ENCODE assay signal across 8 cellular contexts in the genomic region with DNA sequence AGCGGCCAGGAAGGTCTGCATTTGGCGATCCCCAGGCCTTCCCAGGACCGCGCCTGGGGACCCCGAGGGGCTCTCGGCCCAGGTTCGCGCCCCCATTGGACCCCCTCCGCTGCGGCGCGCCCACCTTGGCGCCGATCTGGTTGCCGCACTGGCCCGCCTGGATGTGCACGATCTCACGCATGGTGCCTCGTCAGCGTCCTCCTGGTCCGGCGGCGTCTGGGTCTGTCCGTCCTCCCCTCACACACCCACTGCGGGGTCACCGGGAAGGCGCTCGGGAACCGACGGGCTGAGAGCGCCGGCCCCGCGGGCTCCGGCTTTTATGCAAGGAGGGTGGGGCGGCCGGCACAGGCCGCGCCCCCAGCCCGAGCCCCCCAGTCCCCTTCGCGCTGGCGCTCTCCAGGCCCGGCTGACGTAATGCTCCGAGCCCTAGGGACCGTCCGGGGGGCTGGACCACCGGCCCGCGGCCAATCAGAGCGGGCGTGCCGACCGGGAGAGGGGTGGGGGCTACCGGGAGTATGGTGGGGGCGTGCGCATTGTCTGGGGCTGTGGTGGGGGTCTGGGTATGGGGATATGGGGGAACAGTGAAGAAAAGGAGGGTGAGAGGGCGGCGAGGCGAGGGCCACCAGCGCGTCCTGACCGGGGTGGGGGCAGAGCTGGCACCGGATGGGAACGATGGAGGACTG. TPM values are rescaled to one million over a fixed set of nuclear protein-coding genes. Genes with fewer than 3 reads are reported as not detected.
DNase-seq lines count a peak whose midpoint lies in the region; ATAC-seq, FAIRE-seq and TF ChIP-seq lines count a peak whose summit lies in the region.

Gene TUBB2B, minus strand, starts transcription at position 291 of the 683 bp plus-strand sequence. Its CDS starts 110 bp downstream, at position 181.

- H3K4me3 ChIP-seq in astrocyte of the cerebellum (ENCODE audit: low read depth, low read length) (peak within 1 kb of the TSS; percentile 47), small intestine (ENCODE audit: low read depth in 1 of 2, low read length in 2 of 2) (peak within 1 kb of the TSS; percentile 26 to 37)

- peaks cover 46% of the 10 kb centered on the region for H3K4me1 Mint-ChIP-seq in activated naive CD4-positive, alpha-beta T cell treated with anti-CD3 and anti-CD28 coated beads, Interleukin-2, amount 50 U/mL, for 24 hours

- no peaks in the 10 kb centered on the region for H3K9me3 ChIP-seq in small intestine (ENCODE audit: control insufficient read depth, low read depth)

- WGBS in small intestine, 3 donors = 1% methylated on average over 59 to 66 of the region's 66 CpGs

- no peak for DNase-seq in activated naive CD4-positive, alpha-beta T cell treated with anti-CD3 and anti-CD28 coated beads, Interleukin-2, amount 50 U/mL, for 16 hours
- DNase-seq in NCI-H2171 treated with DMSO at 0.1 percent for 48 hours (lab: John Stamatoyannopoulos, UW) (peak; percentile 94), astrocyte of the cerebellum (ENCODE audit: low read depth) (no peak), iPS-NIHi11 (ENCODE audit: low spot score) (peak; percentile 94), small intestine (no peak)

- no peak for ATAC-seq in HG02763 (IDR thresholded peaks at IDR 0.05; ENCODE audit: unreplicated experiment)
- ATAC-seq in GM21723 (IDR thresholded peaks at IDR 0.05; ENCODE audit: unreplicated experiment) = no peak

- FAIRE-seq in small intestine (lab: Jason Lieb, UNC) = no peak

- in situ Hi-C loops in astrocyte of the cerebellum (cut with HindIII; ENCODE audit: low sequenced_read_pairs) = no loop called here

- peaks cover 6 to 16% of the 10 kb centered on the region in 2 donors for H3K4me1 ChIP-seq in small intestine (ENCODE audit: control insufficient read depth in 2 of 2, insufficient read depth in 1 of 2, low read depth in 1 of 2, low read length in 1 of 2)

- no peaks in the 10 kb centered on the region for H3K9me3 Mint-ChIP-seq in activated naive CD4-positive, alpha-beta T cell treated with anti-CD3 and anti-CD28 coated beads, Interleukin-2, amount 50 U/mL, for 24 hours

- H3K27me3 ChIP-seq in small intestine (ENCODE audit: control insufficient read depth in 2 of 2, insufficient read depth in 2 of 2, low read length in 2 of 2) = peaks cover 6 to 47% of the 10 kb centered on the region in 2 donors

- H3K36me3 ChIP-seq in small intestine (ENCODE audit: control insufficient read depth in 2 of 2, insufficient read depth in 2 of 2, low read length in 2 of 2) = no peaks in the 10 kb centered on the region

- H3K4me3 Mint-ChIP-seq in activated naive CD4-positive, alpha-beta T cell treated with anti-CD3 and anti-CD28 coated beads, Interleukin-2, amount 50 U/mL, for 24 hours = peak within 1 kb of the TSS; percentile 79

- H3K36me3 Mint-ChIP-seq in activated naive CD4-positive, alpha-beta T cell treated with anti-CD3 and anti-CD28 coated beads, Interleukin-2, amount 50 U/mL, for 24 hours = no peaks in the 10 kb centered on the region

- TF ChIP-seq CTCF in astrocyte of the cerebellum (IDR thresholded peaks at IDR 0.05; ENCODE audit: low read depth, low read length, missing control alignments) = no peak

- no peak within 1 kb of the TSS for H3K27ac ChIP-seq in small intestine (ENCODE audit: low read depth in 1 of 2, low read length in 1 of 2)

- H3K27ac Mint-ChIP-seq in activated naive CD4-positive, alpha-beta T cell treated with anti-CD3 and anti-CD28 coated beads, Interleukin-2, amount 50 U/mL, for 24 hours = no peak within 1 kb of the TSS

- peaks cover 54% of the 10 kb centered on the region for H3K27me3 Mint-ChIP-seq in activated naive CD4-positive, alpha-beta T cell treated with anti-CD3 and anti-CD28 coated beads, Interleukin-2, amount 50 U/mL, for 24 hours

RNA-seq across cellular contexts. Expression of gene TUBB2B, which starts in this region (rescaled TPM):
- polyA plus RNA-seq in small intestine = 10 to 100 TPM in 1 of 3 donors, 1 to 10 TPM in 2; 3.4 to 23.1 (median 7.6) TPM

Comparison
In these comparisons a context has a peak if more than half of its experiments do, and no peak if none do; other contexts are left out.
1. DNase-seq: peak in NCI-H2171 treated with DMSO at 0.1 percent for 48 hours (single experiment) and iPS-NIHi11 (single experiment); none in activated naive CD4-positive, alpha-beta T cell treated with anti-CD3 and anti-CD28 coated beads, Interleukin-2, amount 50 U/mL, for 16 hours (single experiment), astrocyte of the cerebellum (single experiment) and small intestine (single experiment).